ENCODE assay signal across 21 cellular contexts in the genomic region with DNA sequence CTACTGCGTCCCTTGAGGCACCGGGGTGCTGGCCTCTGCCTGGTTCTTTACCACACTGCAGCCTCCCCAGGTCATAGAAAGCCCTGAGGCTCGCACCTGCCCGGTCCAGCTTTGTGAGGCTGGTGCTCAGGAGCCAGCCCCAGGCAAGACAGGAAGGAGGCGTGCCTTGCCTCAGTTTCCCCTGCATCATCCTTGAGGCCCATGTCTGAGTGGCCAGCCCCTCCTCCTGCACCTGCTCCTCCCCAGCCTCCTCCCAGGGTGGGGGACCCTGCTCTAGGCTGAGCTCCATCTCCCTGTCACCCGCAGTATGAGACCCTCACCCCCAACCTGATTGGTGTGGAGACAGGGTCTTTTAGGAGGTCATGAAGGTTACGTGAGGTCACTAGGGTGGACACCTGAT.
"Had no signal": no experiment of that assay in that cellular context is flagged by ENCODE, and none has a peak within 500 bp of the region (broad histone marks: within the 10 kb centered on the region; RNA-seq: fewer than 3 reads in every experiment).

No MANE protein-coding gene starts in this region.

- H3K27me3 ChIP-seq: MG63, SJSA1 had no signal

- H3K36me3 ChIP-seq: MG63, SJSA1 had no signal

- H3K4me3 ChIP-seq: MG63, SJSA1, SK-N-MC had no signal

- DNase-seq: IMR-90, Karpas-422, KG1, MG63, NCI-H1092, NCI-H1105 treated with DMSO at 0.1 percent for 48 hours, NCI-H1417 treated with DMSO at 0.1 percent for 48 hours, NCI-H146, NCI-H1694 treated with DMSO at 0.1 percent for 48 hours, NCI-H1930, NCI-H2081, NCI-H2107, NCI-H2227 treated with DMSO at 0.1 percent for 48 hours, NCI-H524 treated with DMSO at 0.1 percent for 48 hours, NCI-H69, NCI-H774, Right ventricle myocardium superior, RPMI8226, SIG-M5 had no signal

- H3K27ac ChIP-seq: SJSA1, SK-N-MC had no signal

- H3K9me3 ChIP-seq: MG63, SJSA1 had no signal
